ENCODE assay signal across 20 cellular contexts in the genomic region with DNA sequence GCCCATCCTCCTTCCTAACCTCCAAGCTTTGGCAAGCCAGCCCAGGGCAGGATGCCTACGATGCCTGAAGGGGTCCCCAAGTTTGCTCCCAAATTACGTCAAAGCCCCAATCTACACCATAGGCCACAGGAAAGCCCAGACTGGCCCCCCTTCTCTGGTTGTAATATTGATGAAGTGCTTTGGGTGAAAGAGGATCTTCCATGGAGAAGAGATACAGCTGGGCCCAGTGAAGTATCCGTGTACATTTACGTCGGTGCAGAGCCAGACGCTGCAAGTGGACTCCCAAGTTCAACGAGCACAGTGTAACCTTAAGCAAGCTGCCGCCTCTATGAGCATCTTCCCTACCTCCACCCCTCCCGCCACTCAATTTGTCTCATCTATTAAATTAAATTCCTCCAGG.
DNase-seq lines count a peak whose midpoint lies in the region; ATAC-seq and TF ChIP-seq lines count a peak whose summit lies in the region.
"Had no signal": no experiment of that assay in that cellular context is flagged by ENCODE, and none has a peak within 500 bp of the region (broad histone marks: within the 10 kb centered on the region; RNA-seq: fewer than 3 reads in every experiment).

No MANE protein-coding gene starts in this region.

- H3K4me1 ChIP-seq in left ventricle myocardium inferior, result peaks cover 28% of the 10 kb centered on the region
- peaks cover 16% of the 10 kb centered on the region for H3K4me1 ChIP-seq in mesenchymal stem cell (ENCODE audit: control insufficient read depth, insufficient read depth, low read depth, low read length)
- H3K4me1 ChIP-seq in skeletal muscle satellite cell (ENCODE audit: control insufficient read depth, insufficient read depth, low read length), result peaks cover 27% of the 10 kb centered on the region

- no peak overlapping the region for H3K9ac ChIP-seq in mesenchymal stem cell (ENCODE audit: low read length)
- H3K9ac ChIP-seq in skeletal muscle satellite cell (ENCODE audit: low read depth, low read length), result peak overlapping the region; percentile 40

- no peaks in the 10 kb centered on the region for H3K9me3 ChIP-seq in left ventricle myocardium inferior (replicated peaks)
- H3K9me3 ChIP-seq in mesenchymal stem cell (ENCODE audit: control insufficient read depth, low read length), result no peaks in the 10 kb centered on the region
- no peaks in the 10 kb centered on the region for H3K9me3 ChIP-seq in skeletal muscle satellite cell (replicated peaks; ENCODE audit: low read length)
- H3K9me3 ChIP-seq: BE2C had no signal

- H3K14ac ChIP-seq in mesenchymal stem cell (ENCODE audit: low read length in 2 of 2), result no peak overlapping the region

- no peaks in the 10 kb centered on the region for H3K9me3 Mint-ChIP-seq in activated T-cell treated with anti-CD3 and anti-CD28 coated beads, Interleukin-2, amount 50 U/mL, for 4 hours
- H3K9me3 Mint-ChIP-seq: CD4-positive, CD25-positive, alpha-beta regulatory T cell had no signal

- H3K4me3 ChIP-seq in left ventricle myocardium inferior (no peak overlapping the region), mesenchymal stem cell (ENCODE audit: insufficient read depth in 1 of 2, low read depth in 1 of 2, low read length in 2 of 2) (no peak overlapping the region), skeletal muscle satellite cell (ENCODE audit: low read length) (no peak overlapping the region), H7 (ENCODE audit: insufficient read depth, low read depth, low read length) (no peak overlapping the region)

- H3K27ac ChIP-seq in left ventricle myocardium inferior (replicated peaks) (peak overlapping the region; percentile 81), mesenchymal stem cell (ENCODE audit: low read length, poor library complexity, severe bottlenecking) (no peak overlapping the region)

- ATAC-seq in left cardiac atrium (no peak), GM21423 (IDR thresholded peaks at IDR 0.05; ENCODE audit: unreplicated experiment) (no peak)
- no peak for ATAC-seq in activated T-cell treated with anti-CD3 and anti-CD28 coated beads, Interleukin-2, amount 50 U/mL, for 4 hours
- ATAC-seq: PC-3 had no signal

- H3K23ac ChIP-seq in mesenchymal stem cell (ENCODE audit: low read length in 2 of 2), result no peak overlapping the region

- H2BK120ac ChIP-seq in mesenchymal stem cell (ENCODE audit: low read depth, low read length), result no peak overlapping the region

- no peak overlapping the region for H3K4me2 ChIP-seq in mesenchymal stem cell (ENCODE audit: low read length, poor library complexity, severe bottlenecking)
- no peak overlapping the region for H3K4me2 ChIP-seq in skeletal muscle satellite cell (ENCODE audit: low read length)

- TF ChIP-seq CTCF in left ventricle myocardium inferior (IDR thresholded peaks at IDR 0.05; ENCODE audit: borderline replicate concordance), result no peak

- no peak overlapping the region for H2BK15ac ChIP-seq in mesenchymal stem cell (ENCODE audit: low read depth, poor library complexity, severe bottlenecking)

- H3K4ac ChIP-seq in mesenchymal stem cell (ENCODE audit: low read depth in 1 of 2, low read length in 2 of 2), result peak overlapping the region in 1 of 2 experiments; percentile 10

- no peak overlapping the region for H2BK5ac ChIP-seq in mesenchymal stem cell (ENCODE audit: low read depth, low read length, poor library complexity, severe bottlenecking)

- H4K91ac ChIP-seq in mesenchymal stem cell (ENCODE audit: low read length), result no peak overlapping the region

- H3K36me3 ChIP-seq in left ventricle myocardium inferior (no peaks in the 10 kb centered on the region), mesenchymal stem cell (ENCODE audit: control insufficient read depth in 1 of 2, insufficient read depth in 2 of 2, low read depth in 1 of 2, low read length in 2 of 2) (no peaks in the 10 kb centered on the region), skeletal muscle satellite cell (ENCODE audit: insufficient read depth, low read length) (no peaks in the 10 kb centered on the region), H7 (replicated peaks; ENCODE audit: control insufficient read depth, insufficient read depth, low read length) (no peaks in the 10 kb centered on the region)
- H3K36me3 ChIP-seq: BE2C had no signal

- H2BK12ac ChIP-seq in mesenchymal stem cell (ENCODE audit: low read length in 2 of 2), result no peak overlapping the region

- WGBS in mesenchymal stem cell, result 87% methylated on average over 7 of the region's 9 CpGs

- DNase-seq in left ventricle myocardium inferior (no peak), left cardiac atrium (no peak), mesenchymal stem cell (no peak), H7 (no peak), H4 (ENCODE audit: low spot score) (no peak)
- DNase-seq in activated T-cell treated with anti-CD3 and anti-CD28 coated beads, Interleukin-2, amount 50 U/mL, for 4 hours, result no peak
- DNase-seq: BE2C; CD4-positive, CD25-positive, alpha-beta regulatory T cell; COR-L47; GDM1; HCEC 1CT; KBM-7; NCI-H1105 treated with DMSO at 0.1 percent for 48 hours; NCI-H1694; NCI-H82; PC-3; RPMI8226; SHP77 treated with DMSO at 0.1 percent for 48 hours had no signal

- no peaks in the 10 kb centered on the region for H3K79me1 ChIP-seq in mesenchymal stem cell (replicated peaks; ENCODE audit: low read length, poor library complexity, severe bottlenecking)

- no peak overlapping the region for H2AFZ ChIP-seq in mesenchymal stem cell (ENCODE audit: low read depth, low read length)

- no peaks in the 10 kb centered on the region for H3K27me3 ChIP-seq in left ventricle myocardium inferior (ENCODE audit: low read depth)
- peaks cover 0 to 7% of the 10 kb centered on the region in 2 experiments for H3K27me3 ChIP-seq in mesenchymal stem cell (ENCODE audit: control insufficient read depth in 1 of 2, insufficient read depth in 1 of 2, low read length in 2 of 2)
- H3K27me3 ChIP-seq in skeletal muscle satellite cell (ENCODE audit: control insufficient read depth, insufficient read depth, low read length), result no peaks in the 10 kb centered on the region
- no peaks in the 10 kb centered on the region for H3K27me3 ChIP-seq in H7 (ENCODE audit: control insufficient read depth, insufficient read depth, low read length)
- H3K27me3 ChIP-seq: BE2C had no signal

- peak overlapping the region; percentile 79 for H2AK5ac ChIP-seq in mesenchymal stem cell (ENCODE audit: low read length, severe bottlenecking)

- intact Hi-C loops in left ventricle myocardium inferior (cut with micrococcal nuclease) (no loop called here), left cardiac atrium (cut with DNase I) (no loop called here)

- H3K4me3 Mint-ChIP-seq in activated T-cell treated with anti-CD3 and anti-CD28 coated beads, Interleukin-2, amount 50 U/mL, for 4 hours, result no peak overlapping the region
- H3K4me3 Mint-ChIP-seq: CD4-positive, CD25-positive, alpha-beta regulatory T cell had no signal

- H3K18ac ChIP-seq in mesenchymal stem cell (ENCODE audit: low read depth in 1 of 2, low read length in 2 of 2), result peak overlapping the region; percentile 58 to 69

- no peak overlapping the region for H4K8ac ChIP-seq in mesenchymal stem cell (ENCODE audit: low read length)

- no peaks in the 10 kb centered on the region for H3K36me3 Mint-ChIP-seq in activated T-cell treated with anti-CD3 and anti-CD28 coated beads, Interleukin-2, amount 50 U/mL, for 4 hours (ENCODE audit: insufficient read depth)
- H3K36me3 Mint-ChIP-seq: CD4-positive, CD25-positive, alpha-beta regulatory T cell had no signal

- peaks cover 31% of the 10 kb centered on the region for H3K27me3 Mint-ChIP-seq in activated T-cell treated with anti-CD3 and anti-CD28 coated beads, Interleukin-2, amount 50 U/mL, for 4 hours (ENCODE audit: low read depth)

- H3K4me1 Mint-ChIP-seq in activated T-cell treated with anti-CD3 and anti-CD28 coated beads, Interleukin-2, amount 50 U/mL, for 4 hours (ENCODE audit: low read depth), result no peaks in the 10 kb centered on the region
- H3K4me1 Mint-ChIP-seq: CD4-positive, CD25-positive, alpha-beta regulatory T cell had no signal
